ENCODE assay signal across 20 cellular contexts in genomic region chr2:225472161-225472560, GRCh38.
DNase-seq lines count a peak whose midpoint lies in the region; ATAC-seq and TF ChIP-seq lines count a peak whose summit lies in the region.
"Had no signal": no experiment of that assay in that cellular context is flagged by ENCODE, and none has a peak within 500 bp of the region (broad histone marks: within the 10 kb centered on the region; RNA-seq: fewer than 3 reads in every experiment).

No MANE protein-coding gene starts in this region.

- H2AFZ ChIP-seq in neural progenitor cell (replicated peaks): no peak overlapping the region
- H2AFZ ChIP-seq: GM23248 had no signal

- H3K9ac ChIP-seq in neural progenitor cell: no peak overlapping the region
- H3K9ac ChIP-seq: GM23248 had no signal

- H3K27me3 Mint-ChIP-seq in neural progenitor cell (ENCODE audit: insufficient read depth, low read depth): peaks cover 3% of the 10 kb centered on the region
- H3K27me3 Mint-ChIP-seq in activated CD4-positive, alpha-beta memory T cell treated with anti-CD3 and anti-CD28 coated beads for 36 hours: peaks cover 1% of the 10 kb centered on the region

- H3F3A ChIP-seq in neural progenitor cell (ENCODE audit: low read depth): no peaks in the 10 kb centered on the region

- no peak for TF ChIP-seq CTCF in neural progenitor cell (IDR thresholded peaks at IDR 0.05)
- TF ChIP-seq CTCF in left ventricle myocardium inferior (IDR thresholded peaks at IDR 0.05; ENCODE audit: borderline replicate concordance): no peak

- H3K4me3 Mint-ChIP-seq in neural progenitor cell: no peak overlapping the region
- H3K4me3 Mint-ChIP-seq in activated CD4-positive, alpha-beta memory T cell treated with anti-CD3 and anti-CD28 coated beads for 36 hours: no peak overlapping the region
- H3K4me3 Mint-ChIP-seq: CD8-positive, alpha-beta T cell had no signal

- H3K36me3 ChIP-seq in neural progenitor cell (no peaks in the 10 kb centered on the region), left ventricle myocardium inferior (no peaks in the 10 kb centered on the region)

- DNase-seq in DMS53 (lab: John Stamatoyannopoulos, UW) (peak; percentile 51), DMS53 treated with DMSO at 0.1 percent for 48 hours (lab: John Stamatoyannopoulos, UW; ENCODE audit: unreplicated experiment) (no peak), iris pigment epithelial cell (ENCODE audit: low read depth) (peak; percentile 20), neural progenitor cell (ENCODE audit: low spot score) (peak; percentile 7), left ventricle myocardium inferior (no peak), G401 (ENCODE audit: low spot score) (no peak)
- no peak for DNase-seq in activated CD4-positive, alpha-beta memory T cell treated with anti-CD3 and anti-CD28 coated beads for 36 hours
- DNase-seq: CD8-positive, alpha-beta T cell; DMS 273 treated with DMSO at 0.1 percent for 48 hours; GM23248; MV-4-11; NCI-H1930; NK-92 treated with Interleukin-12 subunit alpha and Interleukin-12 subunit beta, amount 100 ng/mL, for 24 hours; SHP77 treated with DMSO at 0.1 percent for 48 hours had no signal

- no peaks in the 10 kb centered on the region for H3K4me1 Mint-ChIP-seq in neural progenitor cell
- no peaks in the 10 kb centered on the region for H3K4me1 Mint-ChIP-seq in activated CD4-positive, alpha-beta memory T cell treated with anti-CD3 and anti-CD28 coated beads for 36 hours (ENCODE audit: low read depth)

- in situ Hi-C loops in G401 (cut with HindIII; ENCODE audit: low sequenced_read_pairs): no loop called here

- H3K4me1 ChIP-seq in neural progenitor cell: no peaks in the 10 kb centered on the region
- no peaks in the 10 kb centered on the region for H3K4me1 ChIP-seq in left ventricle myocardium inferior

- no peaks in the 10 kb centered on the region for H3K9me3 ChIP-seq in neural progenitor cell (ENCODE audit: low read depth)
- H3K9me3 ChIP-seq in left ventricle myocardium inferior (replicated peaks): no peaks in the 10 kb centered on the region

- H3K4me3 ChIP-seq in neural progenitor cell: no peak overlapping the region
- H3K4me3 ChIP-seq in left ventricle myocardium inferior: no peak overlapping the region
- H3K4me3 ChIP-seq: GM23248, K562 had no signal

- ATAC-seq in GM18861 (IDR thresholded peaks at IDR 0.05; ENCODE audit: unreplicated experiment): no peak
- ATAC-seq: CD8-positive, alpha-beta T cell; HCT116; SK-N-SH treated with all-trans-retinoic acid at 6 μM for 48 hours had no signal

- no peaks in the 10 kb centered on the region for H4K20me1 ChIP-seq in neural progenitor cell (ENCODE audit: low read depth)

- no peak overlapping the region for H3K27ac Mint-ChIP-seq in neural progenitor cell
- H3K27ac Mint-ChIP-seq in activated CD4-positive, alpha-beta memory T cell treated with anti-CD3 and anti-CD28 coated beads for 36 hours: no peak overlapping the region
- H3K27ac Mint-ChIP-seq: CD8-positive, alpha-beta T cell had no signal

- no peak overlapping the region for H3K27ac ChIP-seq in neural progenitor cell
- H3K27ac ChIP-seq in left ventricle myocardium inferior (replicated peaks): no peak overlapping the region
- H3K27ac ChIP-seq: 22Rv1, GM23248, HL-60 had no signal

- H3K27me3 ChIP-seq in neural progenitor cell (no peaks in the 10 kb centered on the region), left ventricle myocardium inferior (ENCODE audit: low read depth) (no peaks in the 10 kb centered on the region)

- no peaks in the 10 kb centered on the region for H3K36me3 Mint-ChIP-seq in neural progenitor cell
- H3K36me3 Mint-ChIP-seq in activated CD4-positive, alpha-beta memory T cell treated with anti-CD3 and anti-CD28 coated beads for 36 hours: no peaks in the 10 kb centered on the region
- H3K36me3 Mint-ChIP-seq: CD8-positive, alpha-beta T cell had no signal

- no peaks in the 10 kb centered on the region for H3K9me3 Mint-ChIP-seq in neural progenitor cell
- no peaks in the 10 kb centered on the region for H3K9me3 Mint-ChIP-seq in activated CD4-positive, alpha-beta memory T cell treated with anti-CD3 and anti-CD28 coated beads for 36 hours
- H3K9me3 Mint-ChIP-seq: CD8-positive, alpha-beta T cell had no signal

- POLR2A ChIA-PET in activated CD4-positive, alpha-beta memory T cell treated with anti-CD3 and anti-CD28 coated beads for 36 hours (lab: Charles Lee): no interaction called here

- H3K79me2 ChIP-seq in neural progenitor cell (ENCODE audit: low read depth): no peaks in the 10 kb centered on the region

- CTCF ChIA-PET in activated CD4-positive, alpha-beta memory T cell treated with anti-CD3 and anti-CD28 coated beads for 36 hours (lab: Charles Lee): interaction anchor here (0.6 kb wide), 1 partner anchor 598 kb away, joined by 3 read pairs; no protein-coding TSS in a partner anchor

- intact Hi-C loops in activated CD4-positive, alpha-beta memory T cell treated with anti-CD3 and anti-CD28 coated beads for 36 hours (cut with micrococcal nuclease): no loop called here
- intact Hi-C loops in left ventricle myocardium inferior (cut with micrococcal nuclease): no loop called here

- no peak overlapping the region for H3K4me2 ChIP-seq in neural progenitor cell

Comparison
In these comparisons a context has a peak if more than half of its experiments do, and no peak if none do; other contexts are left out.
1. DNase-seq: peak in DMS53 (single experiment), iris pigment epithelial cell (single experiment) and neural progenitor cell (single experiment); none in DMS53 treated with DMSO at 0.1 percent for 48 hours (single experiment), activated CD4-positive, alpha-beta memory T cell treated with anti-CD3 and anti-CD28 coated beads for 36 hours (single experiment), left ventricle myocardium inferior (single experiment) and G401 (single experiment).